In genomic region chr10:122163182-122164027, GRCh38 we compare ENCODE assay signal across 9 cellular contexts.
DNase-seq lines count a peak whose midpoint lies in the region; ATAC-seq and TF ChIP-seq lines count a peak whose summit lies in the region.
"Had no signal": no experiment of that assay in that cellular context is flagged by ENCODE, and none has a peak within 500 bp of the region (broad histone marks: within the 10 kb centered on the region; RNA-seq: fewer than 3 reads in every experiment).

No MANE protein-coding gene starts in this region.

- peak; percentile 69 for DNase-seq in COR-L47 (lab: John Stamatoyannopoulos, UW)
- DNase-seq in NCI-H2227 treated with DMSO at 0.1 percent for 48 hours (lab: John Stamatoyannopoulos, UW) = peak; percentile 69
- DNase-seq in ovary = peak in 1 of 5 donors; percentile 34
- no peak for DNase-seq in SW480 (ENCODE audit: low spot score)
- no peak for DNase-seq in AML-193 (lab: John Stamatoyannopoulos, UW)
- DNase-seq in activated effector memory CD4-positive, alpha-beta T cell treated with Interleukin-2 at 50 U/mL for 16 hours = no peak

- H3K27ac ChIP-seq in ovary = no peak overlapping the region
- H3K27ac ChIP-seq: VCaP had no signal

- H3K36me3 ChIP-seq in ovary = no peaks in the 10 kb centered on the region

- no peak for TF ChIP-seq EP300 in ovary (IDR thresholded peaks at IDR 0.05)

- TF ChIP-seq CTCF in ovary (IDR thresholded peaks at IDR 0.05) = no peak

- TF ChIP-seq POLR2A in ovary (IDR thresholded peaks at IDR 0.05) = no peak

- no peaks in the 10 kb centered on the region for H3K9me3 ChIP-seq in ovary

- peak overlapping the region; percentile 38 for H3K4me3 ChIP-seq in ovary

- H3K27me3 ChIP-seq in ovary = no peaks in the 10 kb centered on the region

- H3K4me1 ChIP-seq in ovary (ENCODE audit: insufficient read depth) = peaks cover 4% of the 10 kb centered on the region

- WGBS in ovary, 3 donors = 2 to 3% (median 3%) methylated on average over 62 to 90 of the region's 90 CpGs

- intact Hi-C loops in ovary (cut with DNase I) = no loop called here

- ATAC-seq in esophagus mucosa (peak; percentile 27), GM19467 (IDR thresholded peaks at IDR 0.05; ENCODE audit: unreplicated experiment) (no peak)

Comparison
In these comparisons a context has a peak if more than half of its experiments do, and no peak if none do; other contexts are left out.
1. DNase-seq: peak in COR-L47 (single experiment) and NCI-H2227 treated with DMSO at 0.1 percent for 48 hours (single experiment); none in SW480 (single experiment), AML-193 (0 of 2) and activated effector memory CD4-positive, alpha-beta T cell treated with Interleukin-2 at 50 U/mL for 16 hours (single experiment).